In genomic region chr6:21180800-21181337, GRCh38 we compare ENCODE assay signal across 33 cellular contexts.
"Had no signal": no experiment of that assay in that cellular context is flagged by ENCODE, and none has a peak within 500 bp of the region (broad histone marks: within the 10 kb centered on the region; RNA-seq: fewer than 3 reads in every experiment).

No MANE protein-coding gene starts in this region.

- H3K36me3 ChIP-seq: adrenal gland, Peyer's patch, SJSA1 had no signal

- H3K27ac Mint-ChIP-seq: activated CD4-positive, alpha-beta T cell treated with anti-CD3 and anti-CD28 coated beads, Interleukin-2, amount 10 ng/mL, durations not matched to agents 24 days and 14 days; activated CD8-positive, alpha-beta T cell treated with anti-CD3 and anti-CD28 coated beads, Interleukin-2, amount 10 ng/mL, durations not matched to agents 7 days and 5 days; activated naive CD8-positive, alpha-beta T cell treated with anti-CD3 and anti-CD28 coated beads, Interleukin-2, amount 10 ng/mL, durations not matched to agents 7 days and 5 days; T-helper 1 cell treated with Interleukin-12 subunit alpha and Interleukin-12 subunit beta and Interleukin-4 antibody, amounts not matched to agents 30 μg/mL and 1 μg/mL, for 36 hours; T-helper 2 cell treated with Interferon-gamma antibody and Interleukin-4, amounts not matched to agents 5 μg/mL and 100 μg/mL, for 36 hours had no signal

- H3K4me3 ChIP-seq: adrenal gland, body of pancreas, Peyer's patch, SJSA1 had no signal

- H3K9me3 ChIP-seq: adrenal gland, body of pancreas, Peyer's patch, SJSA1, SK-N-SH had no signal

- ATAC-seq: activated CD8-positive, alpha-beta T cell treated with anti-CD3 and anti-CD28 coated beads, Interleukin-2, amount 10 ng/mL, durations not matched to agents 7 days and 5 days; body of pancreas; PC-3 had no signal

- DNase-seq: activated CD4-positive, alpha-beta T cell treated with anti-CD3 and anti-CD28 coated beads, Interleukin-2, amount 10 ng/mL, durations not matched to agents 24 days and 14 days; activated CD4-positive, alpha-beta T cell treated with anti-CD3 and anti-CD28 coated beads, Interleukin-2, amount 50 U/mL, for 48 hours; activated CD8-positive, alpha-beta T cell treated with anti-CD3 and anti-CD28 coated beads, Interleukin-2, amount 10 ng/mL, durations not matched to agents 7 days and 5 days; activated effector memory CD4-positive, alpha-beta T cell treated with Interleukin-2 at 50 U/mL for 16 hours; activated naive CD4-positive, alpha-beta T cell treated with anti-CD3 and anti-CD28 coated beads, Interleukin-2, amount 50 U/mL, for 16 hours; activated naive CD8-positive, alpha-beta T cell treated with anti-CD3 and anti-CD28 coated beads, Interleukin-2, amount 10 ng/mL, durations not matched to agents 7 days and 5 days; activated T-cell treated with anti-CD3 and anti-CD28 coated beads, Interleukin-2, amount 50 U/mL, for 24 hours; adrenal gland; body of pancreas; caudate nucleus; cerebellar nuclear complex; cortex of kidney; NCI-H1092 treated with DMSO at 0.1 percent for 48 hours; NCI-H1417; NCI-H146; NCI-H187; NCI-H2029 treated with DMSO at 0.1 percent for 48 hours; NCI-H2107; NCI-H2171 treated with DMSO at 0.1 percent for 48 hours; NCI-H2227 treated with DMSO at 0.1 percent for 48 hours; NCI-H446; NCI-H524; PC-3; Peyer's patch; RPMI8226; SHP77 treated with DMSO at 0.1 percent for 48 hours; SK-N-SH had no signal

- H3K4me1 Mint-ChIP-seq: activated CD4-positive, alpha-beta T cell treated with anti-CD3 and anti-CD28 coated beads, Interleukin-2, amount 10 ng/mL, durations not matched to agents 24 days and 14 days; activated naive CD8-positive, alpha-beta T cell treated with anti-CD3 and anti-CD28 coated beads, Interleukin-2, amount 10 ng/mL, durations not matched to agents 7 days and 5 days had no signal

- H3K4me1 ChIP-seq: adrenal gland, body of pancreas, Peyer's patch, SJSA1 had no signal

- H3K9me3 Mint-ChIP-seq: activated CD4-positive, alpha-beta T cell treated with anti-CD3 and anti-CD28 coated beads, Interleukin-2, amount 10 ng/mL, durations not matched to agents 24 days and 14 days; activated T-cell treated with anti-CD3 and anti-CD28 coated beads, Interleukin-2, amount 50 U/mL, for 24 hours; T-helper 1 cell treated with Interleukin-12 subunit alpha and Interleukin-12 subunit beta and Interleukin-4 antibody, amounts not matched to agents 30 μg/mL and 1 μg/mL, for 36 hours; T-helper 2 cell treated with Interferon-gamma antibody and Interleukin-4, amounts not matched to agents 5 μg/mL and 100 μg/mL, for 36 hours had no signal

- H3K27me3 Mint-ChIP-seq: activated CD4-positive, alpha-beta T cell treated with anti-CD3 and anti-CD28 coated beads, Interleukin-2, amount 10 ng/mL, durations not matched to agents 24 days and 14 days; activated naive CD8-positive, alpha-beta T cell treated with anti-CD3 and anti-CD28 coated beads, Interleukin-2, amount 10 ng/mL, durations not matched to agents 7 days and 5 days; activated T-cell treated with anti-CD3 and anti-CD28 coated beads, Interleukin-2, amount 50 U/mL, for 24 hours had no signal

- H3K4me2 ChIP-seq: SK-N-SH had no signal

- FAIRE-seq: astrocyte, bronchial epithelial cell, TTC549 had no signal

- H3K27ac ChIP-seq: adrenal gland, body of pancreas, Peyer's patch, SJSA1 had no signal

- H3K9ac ChIP-seq: SK-N-SH had no signal

- H3K4me3 Mint-ChIP-seq: activated CD4-positive, alpha-beta T cell treated with anti-CD3 and anti-CD28 coated beads, Interleukin-2, amount 10 ng/mL, durations not matched to agents 24 days and 14 days; activated CD8-positive, alpha-beta T cell treated with anti-CD3 and anti-CD28 coated beads, Interleukin-2, amount 10 ng/mL, durations not matched to agents 7 days and 5 days; activated naive CD8-positive, alpha-beta T cell treated with anti-CD3 and anti-CD28 coated beads, Interleukin-2, amount 10 ng/mL, durations not matched to agents 7 days and 5 days; activated T-cell treated with anti-CD3 and anti-CD28 coated beads, Interleukin-2, amount 50 U/mL, for 24 hours; T-helper 1 cell treated with Interleukin-12 subunit alpha and Interleukin-12 subunit beta and Interleukin-4 antibody, amounts not matched to agents 30 μg/mL and 1 μg/mL, for 36 hours; T-helper 2 cell treated with Interferon-gamma antibody and Interleukin-4, amounts not matched to agents 5 μg/mL and 100 μg/mL, for 36 hours had no signal

- H3K27me3 ChIP-seq: adrenal gland, body of pancreas, Peyer's patch, SJSA1 had no signal
